In genomic region chr12:99390707-99391106, GRCh38 we compare ENCODE assay signal across 10 cellular contexts.
DNase-seq lines count a peak whose midpoint lies in the region; ATAC-seq and TF ChIP-seq lines count a peak whose summit lies in the region.
"Had no signal": no experiment of that assay in that cellular context is flagged by ENCODE, and none has a peak within 500 bp of the region (broad histone marks: within the 10 kb centered on the region; RNA-seq: fewer than 3 reads in every experiment).

No MANE protein-coding gene starts in this region.

- no peaks in the 10 kb centered on the region for H3F3A ChIP-seq in SU-DHL-6 (ENCODE audit: insufficient read depth)

- H3K27me3 ChIP-seq in H9 (ENCODE audit: insufficient read depth, low read length) (no peaks in the 10 kb centered on the region), SU-DHL-6 (ENCODE audit: low read length) (no peaks in the 10 kb centered on the region), liver (ENCODE audit: control insufficient read depth in 4 of 4, insufficient read depth in 4 of 4, low read length in 3 of 4) (no peaks in the 10 kb centered on the region), ovary (no peaks in the 10 kb centered on the region)

- H3K4me1 Mint-ChIP-seq in H9: peaks cover 6 to 7% of the 10 kb centered on the region in 2 experiments
- no peaks in the 10 kb centered on the region for H3K4me1 Mint-ChIP-seq in stimulated activated naive B cell treated with anti-CD40 and anti-IgM and Interleukin-4, amounts not matched to agents 10 μg/mL and 1 μg/mL and 100 μg/mL, for 72 hours
- H3K4me1 Mint-ChIP-seq: activated CD8-positive, alpha-beta memory T cell treated with anti-CD3 and anti-CD28 coated beads, Interleukin-2, amount 10 ng/mL, durations not matched to agents 7 days and 5 days had no signal

- H3K4me2 ChIP-seq in H9 (ENCODE audit: insufficient read depth, insufficient read length, low read length): no peak overlapping the region
- H3K4me2 ChIP-seq in SU-DHL-6 (ENCODE audit: low read depth, low read length, poor library complexity, severe bottlenecking): no peak overlapping the region

- intact Hi-C loops in ovary (cut with DNase I): no loop called here

- H3K36me3 ChIP-seq in SU-DHL-6 (ENCODE audit: low read length) (no peaks in the 10 kb centered on the region), liver (ENCODE audit: control insufficient read depth in 4 of 4, insufficient read depth in 3 of 4, low read depth in 1 of 4, low read length in 3 of 4) (no peaks in the 10 kb centered on the region), ovary (no peaks in the 10 kb centered on the region)

- no peak for ATAC-seq in stimulated activated naive B cell treated with anti-CD40 and anti-IgM and Interleukin-4, amounts not matched to agents 10 μg/mL and 1 μg/mL and 100 μg/mL, for 72 hours (replicated peaks)
- no peak for ATAC-seq in HG02588 (IDR thresholded peaks at IDR 0.05; ENCODE audit: unreplicated experiment)
- ATAC-seq: activated CD8-positive, alpha-beta memory T cell treated with anti-CD3 and anti-CD28 coated beads, Interleukin-2, amount 10 ng/mL, durations not matched to agents 7 days and 5 days had no signal

- no peak overlapping the region for H2BK12ac ChIP-seq in H9 (ENCODE audit: insufficient read length, low read depth, low read length)

- H3K9me3 Mint-ChIP-seq in H9: no peaks in the 10 kb centered on the region
- no peaks in the 10 kb centered on the region for H3K9me3 Mint-ChIP-seq in stimulated activated naive B cell treated with anti-CD40 and anti-IgM and Interleukin-4, amounts not matched to agents 10 μg/mL and 1 μg/mL and 100 μg/mL, for 72 hours

- H3K4ac ChIP-seq in H9 (ENCODE audit: low read depth, low read length): no peak overlapping the region

- no peak overlapping the region for H2BK120ac ChIP-seq in H9 (ENCODE audit: low read depth, low read length, poor library complexity, severe bottlenecking)

- peak; percentile 12 to 27 for TF ChIP-seq RAD21 in liver (IDR thresholded peaks at IDR 0.05)

- no peaks in the 10 kb centered on the region for H3K36me3 Mint-ChIP-seq in H9 (ENCODE audit: insufficient read depth in 1 of 3, low read depth in 3 of 3)
- no peaks in the 10 kb centered on the region for H3K36me3 Mint-ChIP-seq in stimulated activated naive B cell treated with anti-CD40 and anti-IgM and Interleukin-4, amounts not matched to agents 10 μg/mL and 1 μg/mL and 100 μg/mL, for 72 hours
- H3K36me3 Mint-ChIP-seq: activated CD8-positive, alpha-beta memory T cell treated with anti-CD3 and anti-CD28 coated beads, Interleukin-2, amount 10 ng/mL, durations not matched to agents 7 days and 5 days had no signal

- no peak overlapping the region for H3K18ac ChIP-seq in H9 (ENCODE audit: insufficient read length, low read depth, low read length)

- no peak overlapping the region for H2BK5ac ChIP-seq in H9 (ENCODE audit: insufficient read length, low read length)

- no peak overlapping the region for H3K23ac ChIP-seq in H9 (ENCODE audit: insufficient read length, low read depth, low read length)

- no peaks in the 10 kb centered on the region for H3K9me3 ChIP-seq in H9 (ENCODE audit: control insufficient read depth, low read depth, low read length)
- no peaks in the 10 kb centered on the region for H3K9me3 ChIP-seq in SU-DHL-6 (ENCODE audit: insufficient read depth, low read length)
- H3K9me3 ChIP-seq in liver (ENCODE audit: control insufficient read depth in 4 of 4, low read length in 3 of 4): no peaks in the 10 kb centered on the region
- H3K9me3 ChIP-seq in ovary: no peaks in the 10 kb centered on the region

- H4K8ac ChIP-seq in H9 (replicated peaks; ENCODE audit: insufficient read length, low read depth, low read length): no peak overlapping the region

- no peak overlapping the region for H2BK15ac ChIP-seq in H9 (ENCODE audit: low read depth, low read length)

- no peak for TF ChIP-seq EP300 in ovary (IDR thresholded peaks at IDR 0.05)

- no peaks in the 10 kb centered on the region for H3K23me2 ChIP-seq in H9 (ENCODE audit: insufficient read length, low read depth, low read length, poor library complexity, severe bottlenecking)

- no peaks in the 10 kb centered on the region for H3K27me3 Mint-ChIP-seq in H9 (ENCODE audit: low read depth)
- H3K27me3 Mint-ChIP-seq in stimulated activated naive B cell treated with anti-CD40 and anti-IgM and Interleukin-4, amounts not matched to agents 10 μg/mL and 1 μg/mL and 100 μg/mL, for 72 hours: no peaks in the 10 kb centered on the region
- H3K27me3 Mint-ChIP-seq: activated CD8-positive, alpha-beta memory T cell treated with anti-CD3 and anti-CD28 coated beads, Interleukin-2, amount 10 ng/mL, durations not matched to agents 7 days and 5 days had no signal

- H3K27ac ChIP-seq in H9 (ENCODE audit: insufficient read length, low read depth, low read length) (no peak overlapping the region), SU-DHL-6 (ENCODE audit: low read depth, low read length) (peak overlapping the region; percentile 79), liver (ENCODE audit: low read depth in 1 of 2, low read length in 2 of 2) (no peak overlapping the region), ovary (no peak overlapping the region)

- H3K4me1 ChIP-seq in H9 (ENCODE audit: insufficient read depth, low read length) (0 out of 2 replicates have a peak, but pooled peaks cover 2% of the 10 kb centered on the region), liver (ENCODE audit: control insufficient read depth in 4 of 4, insufficient read depth in 4 of 4, low read length in 3 of 4) (no peaks in the 10 kb centered on the region), ovary (ENCODE audit: insufficient read depth) (no peaks in the 10 kb centered on the region)

- TF ChIP-seq POLR2A in ovary (IDR thresholded peaks at IDR 0.05): no peak

- no peak overlapping the region for H3T11ph ChIP-seq in H9 (ENCODE audit: low read length)

- H3K4me3 ChIP-seq in SU-DHL-6 (ENCODE audit: insufficient read depth, low read length, poor library complexity, severe bottlenecking): no peak overlapping the region
- no peak overlapping the region for H3K4me3 ChIP-seq in liver (ENCODE audit: low read depth in 1 of 3, low read length in 3 of 3)
- no peak overlapping the region for H3K4me3 ChIP-seq in ovary

- peak; percentile 55 for DNase-seq in D341Med (ENCODE audit: low spot score)
- DNase-seq in H9: peak; percentile 83
- no peak for DNase-seq in stimulated activated naive B cell treated with anti-CD40 and anti-IgM and Interleukin-4, amounts not matched to agents 10 μg/mL and 1 μg/mL and 100 μg/mL, for 72 hours
- no peak for DNase-seq in activated CD8-positive, alpha-beta memory T cell treated with anti-CD3 and anti-CD28 coated beads, Interleukin-2, amount 50 U/mL, for 4 hours
- DNase-seq in ovary: no peak
- DNase-seq: activated CD8-positive, alpha-beta memory T cell treated with anti-CD3 and anti-CD28 coated beads, Interleukin-2, amount 10 ng/mL, durations not matched to agents 7 days and 5 days; stimulated activated CD4-positive, alpha-beta T cell treated with anti-CD3 and anti-CD28 coated beads, Interleukin-15, amount 100 ng/mL, for 24 hours had no signal

- H3K79me2 ChIP-seq in H9 (ENCODE audit: insufficient read depth, low read length): no peaks in the 10 kb centered on the region
- no peaks in the 10 kb centered on the region for H3K79me2 ChIP-seq in SU-DHL-6 (ENCODE audit: insufficient read depth, low read length)

- H3K9me2 ChIP-seq in SU-DHL-6 (replicated peaks; ENCODE audit: insufficient read depth, low read length): no peaks in the 10 kb centered on the region

- H4K5ac ChIP-seq in H9 (ENCODE audit: insufficient read length, low read depth, low read length): no peak overlapping the region

- TF ChIP-seq CTCF in H9 (conservative IDR thresholded peaks at IDR 0.05) (peak; percentile 88), SU-DHL-6 (IDR thresholded peaks at IDR 0.05; ENCODE audit: insufficient read depth, low read length, poor library complexity, severe bottlenecking) (no peak), liver (IDR thresholded peaks at IDR 0.05; ENCODE audit: low read depth, low read length, missing input control) (no peak), ovary (IDR thresholded peaks at IDR 0.05) (no peak)

- no peak overlapping the region for H3K14ac ChIP-seq in H9 (ENCODE audit: insufficient read depth, low read length)

- H2BK20ac ChIP-seq in H9 (ENCODE audit: low read depth, low read length, poor library complexity, severe bottlenecking): no peak overlapping the region

- H3K79me1 ChIP-seq in H9 (ENCODE audit: insufficient read depth, low read depth, low read length, poor library complexity, severe bottlenecking): no peaks in the 10 kb centered on the region

- no peak overlapping the region; a peak in 1 of 7 replicates for H3K27ac Mint-ChIP-seq in H9
- no peak overlapping the region for H3K27ac Mint-ChIP-seq in stimulated activated naive B cell treated with anti-CD40 and anti-IgM and Interleukin-4, amounts not matched to agents 10 μg/mL and 1 μg/mL and 100 μg/mL, for 72 hours
- H3K27ac Mint-ChIP-seq: activated CD8-positive, alpha-beta memory T cell treated with anti-CD3 and anti-CD28 coated beads, Interleukin-2, amount 10 ng/mL, durations not matched to agents 7 days and 5 days had no signal

- H4K20me1 ChIP-seq in H9 (ENCODE audit: control insufficient read depth, insufficient read depth, insufficient read length): no peaks in the 10 kb centered on the region
- no peaks in the 10 kb centered on the region for H4K20me1 ChIP-seq in SU-DHL-6 (ENCODE audit: low read depth, low read length)

- WGBS in H9 (ENCODE audit: extremely low coverage, insufficient read length, low lambda C conversion rate): no CpG with 5 or more reads among the region's 7 CpGs
- 76% methylated on average over 7 of the region's 7 CpGs for WGBS in liver
- WGBS in ovary, 3 donors: 79 to 89% (median 81%) methylated on average over 7 of the region's 7 CpGs

- no peak overlapping the region for H3K4me3 Mint-ChIP-seq in H9
- no peak overlapping the region for H3K4me3 Mint-ChIP-seq in stimulated activated naive B cell treated with anti-CD40 and anti-IgM and Interleukin-4, amounts not matched to agents 10 μg/mL and 1 μg/mL and 100 μg/mL, for 72 hours
- H3K4me3 Mint-ChIP-seq: activated CD8-positive, alpha-beta memory T cell treated with anti-CD3 and anti-CD28 coated beads, Interleukin-2, amount 10 ng/mL, durations not matched to agents 7 days and 5 days had no signal

- H3K9ac ChIP-seq in H9 (ENCODE audit: extremely low read depth, insufficient read length, low read length) (no peak overlapping the region), SU-DHL-6 (ENCODE audit: low read length) (no peak overlapping the region), liver (ENCODE audit: low read depth in 1 of 2, low read length in 2 of 2) (no peak overlapping the region)

- H2AFZ ChIP-seq in H9 (ENCODE audit: low read length): no peak overlapping the region
- no peak overlapping the region for H2AFZ ChIP-seq in SU-DHL-6 (ENCODE audit: low read depth, low read length, severe bottlenecking)

- H3K56ac ChIP-seq in H9 (ENCODE audit: insufficient read length, low read depth, low read length): no peak overlapping the region

- H2AK5ac ChIP-seq in H9 (ENCODE audit: insufficient read length, low read length): no peak overlapping the region

- no peak overlapping the region for H4K91ac ChIP-seq in H9 (ENCODE audit: insufficient read length, low read depth, low read length)

TF ChIP-seq in liver, 16 proteins besides CTCF, POLR2A, EP300 and RAD21:
- TF ChIP-seq FOXA2 (IDR thresholded peaks at IDR 0.05) (no peak), FOXA1 (IDR thresholded peaks at IDR 0.05) (no peak)

Comparison
In these comparisons a context has a peak if more than half of its experiments do, and no peak if none do; other contexts are left out.
1. DNase-seq: peak in D341Med (single experiment) and H9 (single experiment); none in stimulated activated naive B cell treated with anti-CD40 and anti-IgM and Interleukin-4, amounts not matched to agents 10 μg/mL and 1 μg/mL and 100 μg/mL, for 72 hours (single experiment), activated CD8-positive, alpha-beta memory T cell treated with anti-CD3 and anti-CD28 coated beads, Interleukin-2, amount 50 U/mL, for 4 hours (single experiment) and ovary (0 of 5).